In the genomic region with DNA sequence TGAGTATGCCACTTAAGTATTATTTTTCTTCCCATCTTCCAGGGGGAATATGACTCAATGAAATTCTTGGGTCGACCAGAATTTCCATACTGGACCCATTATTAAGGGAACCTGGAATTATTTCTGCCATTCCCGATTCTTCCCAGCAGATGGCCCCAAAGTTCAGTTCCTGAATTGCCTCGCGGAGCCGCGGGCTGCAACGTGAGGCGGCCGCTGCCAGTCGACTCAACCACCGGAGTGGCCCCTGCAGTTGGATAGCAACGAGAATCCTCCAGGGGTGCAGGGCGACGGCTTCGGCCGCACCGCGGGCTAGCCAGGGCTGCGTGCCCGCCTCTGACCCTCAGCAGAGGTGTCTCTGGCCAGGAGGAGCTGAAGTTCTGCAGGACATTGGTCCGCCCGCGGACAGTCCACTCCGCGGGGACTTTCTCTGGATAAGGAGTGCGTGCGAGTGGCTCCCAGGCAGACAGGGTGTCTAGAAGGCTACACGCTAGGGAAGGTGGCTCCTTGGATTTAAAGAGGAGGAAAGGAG, we compare ENCODE assay signal across 8 cellular contexts. TPM values are rescaled to one million over a fixed set of nuclear protein-coding genes. Genes with fewer than 3 reads are reported as not detected.
DNase-seq lines count a peak whose midpoint lies in the region; ATAC-seq and TF ChIP-seq lines count a peak whose summit lies in the region.

No MANE protein-coding gene starts in this region.

- no peak for TF ChIP-seq POLR2A in erythroblast (IDR thresholded peaks at IDR 0.05; ENCODE audit: low read length)

- H3K27me3 ChIP-seq in mononuclear cell (ENCODE audit: insufficient read depth, low read length): no peaks in the 10 kb centered on the region

- no peak for ATAC-seq in GM18519 (IDR thresholded peaks at IDR 0.05; ENCODE audit: low FRiP score, unreplicated experiment)

- peaks cover 19% of the 10 kb centered on the region for H3K4me1 ChIP-seq in mononuclear cell (ENCODE audit: insufficient read depth, low read length)

- H3K4me3 ChIP-seq in mononuclear cell (ENCODE audit: low read length): peak overlapping the region; percentile 33

- DNase-seq in EL (peak; percentile 84), HS-27A (ENCODE audit: low read depth) (peak; percentile 33), NOMO-1 treated with DMSO at 0.1 percent for 48 hours (lab: John Stamatoyannopoulos, UW; ENCODE audit: unreplicated experiment) (peak; percentile 66), activated T-cell treated with anti-CD3 and anti-CD28 coated beads for 24 hours (ENCODE audit: low read depth) (peak; percentile 67), erythroblast (lab: John Stamatoyannopoulos, UW) (peak; percentile 78 to 88)
- peak; percentile 23 to 31 for DNase-seq in stimulated activated CD8-positive, alpha-beta memory T cell treated with anti-CD3 and anti-CD28 coated beads, Interleukin-15, amount 100 ng/mL, for 4 hours (ENCODE audit: low read depth in 2 of 2)

- no peaks in the 10 kb centered on the region for H3K9me3 ChIP-seq in mononuclear cell (ENCODE audit: low read depth, low read length)

RNA-seq across cellular contexts. Expression of a gene that starts 0.6 kb away (rescaled TPM):
- 0.21 TPM for total RNA-seq in mononuclear cell

RNA-seq across cellular contexts. Expression of a gene that starts 13.3 kb away (rescaled TPM):
- total RNA-seq in mononuclear cell: 11.0 TPM

Comparison
In these comparisons a context has a peak if more than half of its experiments do, and no peak if none do; other contexts are left out.
1. DNase-seq: peak in every context shown above with its lines; median percentile 84 in EL; 83 in erythroblast; 67 in activated T-cell treated with anti-CD3 and anti-CD28 coated beads for 24 hours; 66 in NOMO-1 treated with DMSO at 0.1 percent for 48 hours; 33 in HS-27A; 27 in stimulated activated CD8-positive, alpha-beta memory T cell treated with anti-CD3 and anti-CD28 coated beads, Interleukin-15, amount 100 ng/mL, for 4 hours.